Comparison of ENCODE assay signal across 1 cellular context in the genomic region with DNA sequence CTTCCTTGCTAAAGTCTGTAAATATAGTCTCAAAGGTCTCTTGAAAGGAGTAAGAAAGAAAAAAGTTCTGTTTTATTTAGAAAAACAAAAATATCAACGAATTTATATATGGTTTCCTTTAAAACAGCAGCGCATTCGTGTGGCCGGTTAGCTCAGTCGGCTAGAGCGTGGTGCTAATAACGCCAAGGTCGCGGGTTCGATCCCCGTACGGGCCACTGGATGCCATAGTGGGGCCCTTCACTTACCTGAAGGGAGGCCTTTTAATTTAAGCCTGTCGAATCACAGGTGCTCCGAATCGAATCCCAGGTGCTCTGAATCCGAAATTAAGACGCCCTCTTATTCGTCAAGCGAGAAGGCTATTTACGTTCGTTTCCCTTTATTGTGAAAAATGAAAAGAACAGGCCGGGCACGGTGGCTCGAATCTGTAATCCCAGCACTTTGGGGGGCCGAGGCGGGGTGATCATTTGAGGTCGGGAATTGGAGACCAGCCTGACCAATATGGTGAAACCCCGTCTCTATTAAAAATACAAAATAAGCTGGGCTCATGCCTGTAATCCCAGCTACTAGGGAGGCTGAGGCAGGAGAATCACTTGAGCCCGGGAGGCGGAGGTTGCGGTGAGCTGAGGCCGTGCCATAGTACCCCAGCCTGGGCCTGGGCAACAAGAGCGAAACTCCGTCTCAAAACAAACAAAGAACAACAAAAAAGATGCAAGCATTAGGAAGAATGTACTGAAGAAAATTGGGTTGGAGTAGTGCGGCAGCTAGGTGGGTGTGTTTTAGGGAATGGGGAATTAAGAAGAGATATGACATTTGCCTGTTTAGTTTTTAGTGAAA.
TF ChIP-seq lines count a peak whose summit lies in the region.

No MANE protein-coding gene starts in this region.

TF ChIP-seq in K562, 482 proteins besides CTCF, POLR2A, EP300 and RAD21 (continued from another document and continues in another):
- TF ChIP-seq NELFE (IDR thresholded peaks at IDR 0.05; ENCODE audit: insufficient read depth, insufficient read length) (no peak), ZNF785 (CRISPR knock-in tag; IDR thresholded peaks at IDR 0.05) (no peak), ZNF76 (CRISPR knock-in tag; IDR thresholded peaks at IDR 0.05; ENCODE audit: borderline replicate concordance) (no peak), LEF1 (IDR thresholded peaks at IDR 0.05) (no peak), ZNF184 (CRISPR knock-in tag; IDR thresholded peaks at IDR 0.05) (no peak), STAT5B (CRISPR knock-in tag; IDR thresholded peaks at IDR 0.05) (no peak), ZKSCAN1 (IDR thresholded peaks at IDR 0.05; ENCODE audit: low read depth, low read length) (peak; percentile 93), RFX1 (IDR thresholded peaks at IDR 0.05) (no peak), KLF16 (IDR thresholded peaks at IDR 0.05) (no peak), TEAD4 (IDR thresholded peaks at IDR 0.05; ENCODE audit: low read length) (peak; percentile 80), TEAD4 (CRISPR knock-in tag; IDR thresholded peaks at IDR 0.05; ENCODE audit: borderline replicate concordance) (no peak), ELF1 (tag; IDR thresholded peaks at IDR 0.05) (no peak), ZBTB8A (IDR thresholded peaks at IDR 0.05; ENCODE audit: partially characterized antibody) (peak; percentile 75), ZNF253 (CRISPR knock-in tag; conservative IDR thresholded peaks at IDR 0.05) (no peak), SPI1 (IDR thresholded peaks at IDR 0.05; ENCODE audit: borderline replicate concordance, low read depth, low read length) (no peak), ZZZ3 (IDR thresholded peaks at IDR 0.05) (no peak), ADNP (tag; IDR thresholded peaks at IDR 0.05) (peak; percentile 100), ZNF444 (CRISPR knock-in tag; IDR thresholded peaks at IDR 0.05) (0 out of 2 replicates have a peak, but pooled peaks have one; percentile 17), LCOR (CRISPR knock-in tag; IDR thresholded peaks at IDR 0.05) (peak; percentile 93), ZBTB7A (IDR thresholded peaks at IDR 0.05; ENCODE audit: borderline replicate concordance, control insufficient read depth, low read depth, low read length) (no peak), EZH2 (IDR thresholded peaks at IDR 0.05; ENCODE audit: borderline replicate concordance, low read depth, low read length) (no peak), ZFP30 (CRISPR knock-in tag; IDR thresholded peaks at IDR 0.05; ENCODE audit: borderline replicate concordance) (no peak), NCOA2 (IDR thresholded peaks at IDR 0.05; ENCODE audit: partially characterized antibody in 2 of 2) (no peak), TRIM24 (IDR thresholded peaks at IDR 0.05) (0 out of 4 replicates have a peak, but pooled peaks of 1 of the 2 experiments have one; percentile 19), BCL6 (CRISPR knock-in tag; IDR thresholded peaks at IDR 0.05) (no peak), CBX5 (IDR thresholded peaks at IDR 0.05; ENCODE audit: borderline replicate concordance, low read depth) (no peak)
- TF ChIP-seq, protein P1, sequence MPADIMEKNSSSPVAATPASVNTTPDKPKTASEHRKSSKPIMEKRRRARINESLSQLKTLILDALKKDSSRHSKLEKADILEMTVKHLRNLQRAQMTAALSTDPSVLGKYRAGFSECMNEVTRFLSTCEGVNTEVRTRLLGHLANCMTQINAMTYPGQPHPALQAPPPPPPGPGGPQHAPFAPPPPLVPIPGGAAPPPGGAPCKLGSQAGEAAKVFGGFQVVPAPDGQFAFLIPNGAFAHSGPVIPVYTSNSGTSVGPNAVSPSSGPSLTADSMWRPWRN (IDR thresholded peaks at IDR 0.05; ENCODE audit: low read depth): peak; percentile 64
- TF ChIP-seq, protein P2, sequence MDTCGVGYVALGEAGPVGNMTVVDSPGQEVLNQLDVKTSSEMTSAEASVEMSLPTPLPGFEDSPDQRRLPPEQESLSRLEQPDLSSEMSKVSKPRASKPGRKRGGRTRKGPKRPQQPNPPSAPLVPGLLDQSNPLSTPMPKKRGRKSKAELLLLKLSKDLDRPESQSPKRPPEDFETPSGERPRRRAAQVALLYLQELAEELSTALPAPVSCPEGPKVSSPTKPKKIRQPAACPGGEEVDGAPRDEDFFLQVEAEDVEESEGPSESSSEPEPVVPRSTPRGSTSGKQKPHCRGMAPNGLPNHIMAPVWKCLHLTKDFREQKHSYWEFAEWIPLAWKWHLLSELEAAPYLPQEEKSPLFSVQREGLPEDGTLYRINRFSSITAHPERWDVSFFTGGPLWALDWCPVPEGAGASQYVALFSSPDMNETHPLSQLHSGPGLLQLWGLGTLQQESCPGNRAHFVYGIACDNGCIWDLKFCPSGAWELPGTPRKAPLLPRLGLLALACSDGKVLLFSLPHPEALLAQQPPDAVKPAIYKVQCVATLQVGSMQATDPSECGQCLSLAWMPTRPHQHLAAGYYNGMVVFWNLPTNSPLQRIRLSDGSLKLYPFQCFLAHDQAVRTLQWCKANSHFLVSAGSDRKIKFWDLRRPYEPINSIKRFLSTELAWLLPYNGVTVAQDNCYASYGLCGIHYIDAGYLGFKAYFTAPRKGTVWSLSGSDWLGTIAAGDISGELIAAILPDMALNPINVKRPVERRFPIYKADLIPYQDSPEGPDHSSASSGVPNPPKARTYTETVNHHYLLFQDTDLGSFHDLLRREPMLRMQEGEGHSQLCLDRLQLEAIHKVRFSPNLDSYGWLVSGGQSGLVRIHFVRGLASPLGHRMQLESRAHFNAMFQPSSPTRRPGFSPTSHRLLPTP (IDR thresholded peaks at IDR 0.05; ENCODE audit: borderline replicate concordance, extremely low read depth, insufficient read length): peak; percentile 100
- TF ChIP-seq, protein P3, sequence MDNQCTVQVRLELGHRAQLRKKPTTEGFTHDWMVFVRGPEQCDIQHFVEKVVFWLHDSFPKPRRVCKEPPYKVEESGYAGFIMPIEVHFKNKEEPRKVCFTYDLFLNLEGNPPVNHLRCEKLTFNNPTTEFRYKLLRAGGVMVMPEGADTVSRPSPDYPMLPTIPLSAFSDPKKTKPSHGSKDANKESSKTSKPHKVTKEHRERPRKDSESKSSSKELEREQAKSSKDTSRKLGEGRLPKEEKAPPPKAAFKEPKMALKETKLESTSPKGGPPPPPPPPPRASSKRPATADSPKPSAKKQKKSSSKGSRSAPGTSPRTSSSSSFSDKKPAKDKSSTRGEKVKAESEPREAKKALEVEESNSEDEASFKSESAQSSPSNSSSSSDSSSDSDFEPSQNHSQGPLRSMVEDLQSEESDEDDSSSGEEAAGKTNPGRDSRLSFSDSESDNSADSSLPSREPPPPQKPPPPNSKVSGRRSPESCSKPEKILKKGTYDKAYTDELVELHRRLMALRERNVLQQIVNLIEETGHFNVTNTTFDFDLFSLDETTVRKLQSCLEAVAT (IDR thresholded peaks at IDR 0.05): peak in 1 of 2 experiments; percentile 46; a peak in 1 of 4 replicates
- TF ChIP-seq, protein P4, sequence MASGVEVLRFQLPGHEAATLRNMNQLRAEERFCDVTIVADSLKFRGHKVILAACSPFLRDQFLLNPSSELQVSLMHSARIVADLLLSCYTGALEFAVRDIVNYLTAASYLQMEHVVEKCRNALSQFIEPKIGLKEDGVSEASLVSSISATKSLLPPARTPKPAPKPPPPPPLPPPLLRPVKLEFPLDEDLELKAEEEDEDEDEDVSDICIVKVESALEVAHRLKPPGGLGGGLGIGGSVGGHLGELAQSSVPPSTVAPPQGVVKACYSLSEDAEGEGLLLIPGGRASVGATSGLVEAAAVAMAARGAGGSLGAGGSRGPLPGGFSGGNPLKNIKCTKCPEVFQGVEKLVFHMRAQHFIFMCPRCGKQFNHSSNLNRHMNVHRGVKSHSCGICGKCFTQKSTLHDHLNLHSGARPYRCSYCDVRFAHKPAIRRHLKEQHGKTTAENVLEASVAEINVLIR (CRISPR knock-in tag; IDR thresholded peaks at IDR 0.05): no peak
- TF ChIP-seq, protein P5, sequence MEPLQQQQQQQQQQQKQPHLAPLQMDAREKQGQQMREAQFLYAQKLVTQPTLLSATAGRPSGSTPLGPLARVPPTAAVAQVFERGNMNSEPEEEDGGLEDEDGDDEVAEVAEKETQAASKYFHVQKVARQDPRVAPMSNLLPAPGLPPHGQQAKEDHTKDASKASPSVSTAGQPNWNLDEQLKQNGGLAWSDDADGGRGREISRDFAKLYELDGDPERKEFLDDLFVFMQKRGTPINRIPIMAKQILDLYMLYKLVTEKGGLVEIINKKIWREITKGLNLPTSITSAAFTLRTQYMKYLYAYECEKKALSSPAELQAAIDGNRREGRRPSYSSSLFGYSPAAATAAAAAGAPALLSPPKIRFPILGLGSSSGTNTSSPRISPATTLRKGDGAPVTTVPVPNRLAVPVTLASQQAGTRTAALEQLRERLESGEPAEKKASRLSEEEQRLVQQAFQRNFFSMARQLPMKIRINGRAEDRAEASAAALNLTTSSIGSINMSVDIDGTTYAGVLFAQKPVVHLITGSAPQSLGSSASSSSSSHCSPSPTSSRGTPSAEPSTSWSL (CRISPR knock-in tag; IDR thresholded peaks at IDR 0.05; ENCODE audit: borderline replicate concordance): no peak
- TF ChIP-seq, protein P6, sequence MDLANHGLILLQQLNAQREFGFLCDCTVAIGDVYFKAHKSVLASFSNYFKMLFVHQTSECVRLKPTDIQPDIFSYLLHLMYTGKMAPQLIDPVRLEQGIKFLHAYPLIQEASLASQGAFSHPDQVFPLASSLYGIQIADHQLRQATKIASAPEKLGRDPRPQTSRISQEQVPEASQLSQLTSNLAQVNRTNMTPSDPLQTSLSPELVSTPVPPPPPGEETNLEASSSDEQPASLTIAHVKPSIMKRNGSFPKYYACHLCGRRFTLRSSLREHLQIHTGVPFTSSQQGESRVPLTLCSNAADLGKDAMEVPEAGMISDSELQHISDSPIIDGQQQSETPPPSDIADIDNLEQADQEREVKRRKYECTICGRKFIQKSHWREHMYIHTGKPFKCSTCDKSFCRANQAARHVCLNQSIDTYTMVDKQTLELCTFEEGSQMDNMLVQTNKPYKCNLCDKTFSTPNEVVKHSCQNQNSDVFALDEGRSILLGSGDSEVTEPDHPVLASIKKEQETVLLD (IDR thresholded peaks at IDR 0.05): peak; percentile 82
- TF ChIP-seq, protein P7, sequence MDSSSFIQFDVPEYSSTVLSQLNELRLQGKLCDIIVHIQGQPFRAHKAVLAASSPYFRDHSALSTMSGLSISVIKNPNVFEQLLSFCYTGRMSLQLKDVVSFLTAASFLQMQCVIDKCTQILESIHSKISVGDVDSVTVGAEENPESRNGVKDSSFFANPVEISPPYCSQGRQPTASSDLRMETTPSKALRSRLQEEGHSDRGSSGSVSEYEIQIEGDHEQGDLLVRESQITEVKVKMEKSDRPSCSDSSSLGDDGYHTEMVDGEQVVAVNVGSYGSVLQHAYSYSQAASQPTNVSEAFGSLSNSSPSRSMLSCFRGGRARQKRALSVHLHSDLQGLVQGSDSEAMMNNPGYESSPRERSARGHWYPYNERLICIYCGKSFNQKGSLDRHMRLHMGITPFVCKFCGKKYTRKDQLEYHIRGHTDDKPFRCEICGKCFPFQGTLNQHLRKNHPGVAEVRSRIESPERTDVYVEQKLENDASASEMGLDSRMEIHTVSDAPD (CRISPR knock-in tag; IDR thresholded peaks at IDR 0.05): no peak
- TF ChIP-seq, protein P8, sequence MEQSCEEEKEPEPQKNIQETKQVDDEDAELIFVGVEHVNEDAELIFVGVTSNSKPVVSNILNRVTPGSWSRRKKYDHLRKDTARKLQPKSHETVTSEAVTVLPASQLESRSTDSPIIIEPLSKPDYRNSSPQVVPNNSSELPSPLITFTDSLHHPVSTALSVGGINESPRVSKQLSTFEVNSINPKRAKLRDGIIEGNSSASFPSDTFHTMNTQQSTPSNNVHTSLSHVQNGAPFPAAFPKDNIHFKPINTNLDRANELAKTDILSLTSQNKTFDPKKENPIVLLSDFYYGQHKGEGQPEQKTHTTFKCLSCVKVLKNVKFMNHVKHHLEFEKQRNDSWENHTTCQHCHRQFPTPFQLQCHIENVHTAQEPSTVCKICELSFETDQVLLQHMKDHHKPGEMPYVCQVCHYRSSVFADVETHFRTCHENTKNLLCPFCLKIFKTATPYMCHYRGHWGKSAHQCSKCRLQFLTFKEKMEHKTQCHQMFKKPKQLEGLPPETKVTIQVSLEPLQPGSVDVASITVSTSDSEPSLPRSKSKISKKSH (CRISPR knock-in tag; IDR thresholded peaks at IDR 0.05): no peak
- TF ChIP-seq, protein P9, sequence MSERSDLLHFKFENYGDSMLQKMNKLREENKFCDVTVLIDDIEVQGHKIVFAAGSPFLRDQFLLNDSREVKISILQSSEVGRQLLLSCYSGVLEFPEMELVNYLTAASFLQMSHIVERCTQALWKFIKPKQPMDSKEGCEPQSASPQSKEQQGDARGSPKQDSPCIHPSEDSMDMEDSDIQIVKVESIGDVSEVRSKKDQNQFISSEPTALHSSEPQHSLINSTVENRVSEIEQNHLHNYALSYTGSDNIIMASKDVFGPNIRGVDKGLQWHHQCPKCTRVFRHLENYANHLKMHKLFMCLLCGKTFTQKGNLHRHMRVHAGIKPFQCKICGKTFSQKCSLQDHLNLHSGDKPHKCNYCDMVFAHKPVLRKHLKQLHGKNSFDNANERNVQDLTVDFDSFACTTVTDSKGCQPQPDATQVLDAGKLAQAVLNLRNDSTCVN (CRISPR knock-in tag; IDR thresholded peaks at IDR 0.05): no peak
- TF ChIP-seq, protein P10, sequence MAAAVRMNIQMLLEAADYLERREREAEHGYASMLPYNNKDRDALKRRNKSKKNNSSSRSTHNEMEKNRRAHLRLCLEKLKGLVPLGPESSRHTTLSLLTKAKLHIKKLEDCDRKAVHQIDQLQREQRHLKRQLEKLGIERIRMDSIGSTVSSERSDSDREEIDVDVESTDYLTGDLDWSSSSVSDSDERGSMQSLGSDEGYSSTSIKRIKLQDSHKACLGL (CRISPR knock-in tag; IDR thresholded peaks at IDR 0.05; ENCODE audit: borderline replicate concordance, poor library complexity, severe bottlenecking): no peak
